20 cellular contexts compared by ENCODE assay signal in the genomic region with DNA sequence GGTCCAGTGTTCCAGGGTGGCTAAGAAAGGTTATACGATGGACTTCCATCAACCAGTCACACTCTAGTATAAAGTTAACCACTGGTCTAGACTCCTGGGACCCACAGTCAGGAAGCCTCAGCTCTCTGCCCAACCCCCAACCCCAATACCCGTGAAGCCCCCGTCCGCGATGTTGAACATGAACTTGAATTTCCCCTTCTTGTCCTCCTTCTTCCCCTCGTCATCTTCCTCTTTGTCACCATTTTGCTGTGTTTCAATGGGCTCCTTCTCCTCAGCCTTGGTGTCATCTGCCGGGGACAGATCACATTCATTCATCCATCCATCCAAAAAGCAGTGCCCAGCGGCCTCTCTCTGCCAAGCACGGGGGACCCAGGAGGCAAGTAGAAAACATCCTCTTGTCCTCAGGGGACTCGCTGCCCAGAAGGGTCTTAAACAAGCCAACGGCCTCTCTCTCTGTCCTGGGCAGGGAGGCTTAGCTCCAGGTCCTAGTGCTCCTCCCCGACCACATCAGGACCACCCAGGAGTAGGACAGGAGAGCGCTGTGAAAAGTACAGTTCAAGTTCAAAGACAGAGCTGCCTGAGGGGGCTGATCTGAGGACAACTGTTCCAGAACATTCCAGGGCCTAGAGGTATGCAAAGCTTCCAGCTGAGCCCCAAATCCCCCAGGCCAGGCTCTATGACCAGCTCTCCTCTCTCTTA.
DNase-seq lines count a peak whose midpoint lies in the region; ATAC-seq, FAIRE-seq and TF ChIP-seq lines count a peak whose summit lies in the region.
"Had no signal": no experiment of that assay in that cellular context is flagged by ENCODE, and none has a peak within 500 bp of the region (broad histone marks: within the 10 kb centered on the region; RNA-seq: fewer than 3 reads in every experiment).

No MANE protein-coding gene starts in this region.

- H3K9me3 ChIP-seq in left ventricle myocardium inferior (replicated peaks): peaks cover 23% of the 10 kb centered on the region
- H3K9me3 ChIP-seq in K562 (replicated peaks; ENCODE audit: control insufficient read depth, insufficient read depth, low read depth, low read length): no peaks in the 10 kb centered on the region
- H3K9me3 ChIP-seq in neuronal stem cell (replicated peaks in 1 of 2; ENCODE audit: control insufficient read depth in 2 of 2, insufficient read depth in 1 of 2, low read depth in 1 of 2, low read length in 2 of 2): peaks cover 0 to 7% of the 10 kb centered on the region in 2 donors
- H3K9me3 ChIP-seq: Caco-2 had no signal

- no peak overlapping the region for H3K27ac Mint-ChIP-seq in GM23338
- H3K27ac Mint-ChIP-seq: CD8-positive, alpha-beta T cell had no signal

- H3K27ac ChIP-seq in left ventricle myocardium inferior (replicated peaks) (no peak overlapping the region), GM23338 (ENCODE audit: low read depth) (no peak overlapping the region), K562 (ENCODE audit: extremely low read depth, low read depth, low read length) (no peak overlapping the region), neuronal stem cell (replicated peaks; ENCODE audit: low read length) (no peak overlapping the region)
- H3K27ac ChIP-seq: C4-2B had no signal

- H3K14ac ChIP-seq in neuronal stem cell (ENCODE audit: low read length): no peak overlapping the region

- H3K4me1 Mint-ChIP-seq in GM23338: no peaks in the 10 kb centered on the region

- intact Hi-C loops in Right ventricle myocardium inferior (cut with DNase I) (no loop called here), left ventricle myocardium inferior (cut with micrococcal nuclease) (no loop called here), K562 (cut with micrococcal nuclease) (no loop called here)

- no peaks in the 10 kb centered on the region for H3K79me1 ChIP-seq in neuronal stem cell (ENCODE audit: low read depth, low read length)

- no peak overlapping the region for H2BK15ac ChIP-seq in neuronal stem cell (ENCODE audit: low read length)

- peaks cover 9% of the 10 kb centered on the region for H3K27me3 Mint-ChIP-seq in GM23338 (ENCODE audit: insufficient read depth, low read depth, poor library complexity)

- no peak overlapping the region for H3K18ac ChIP-seq in neuronal stem cell (ENCODE audit: low read length)

- no peak overlapping the region for H2BK120ac ChIP-seq in neuronal stem cell (ENCODE audit: low read depth, low read length)

- DNase-seq in Right ventricle myocardium inferior (ENCODE audit: missing footprints): peak; percentile 11
- no peak for DNase-seq in left ventricle myocardium inferior
- DNase-seq in GM23338 (ENCODE audit: low spot score): no peak
- DNase-seq in K562 (ENCODE audit: extremely low read depth in 1 of 4, low spot score in 3 of 4): no peak
- no peak for DNase-seq in neuronal stem cell (ENCODE audit: low spot score)
- no peak for DNase-seq in NCI-H2081 treated with DMSO at 0.1 percent for 48 hours (lab: John Stamatoyannopoulos, UW)
- no peak for DNase-seq in GM13976 (ENCODE audit: low spot score)
- no peak for DNase-seq in OCI-M2 (lab: John Stamatoyannopoulos, UW; ENCODE audit: unreplicated experiment)
- DNase-seq: Caco-2; CD8-positive, alpha-beta T cell; EL; GDM1; H7; Kasumi-1; NCI-H1436; NCI-H526; RPMI8226; SIG-M5 had no signal

- no peak overlapping the region for H2AFZ ChIP-seq in GM23338
- no peak overlapping the region for H2AFZ ChIP-seq in K562 (ENCODE audit: low read depth, low read length)
- no peak overlapping the region for H2AFZ ChIP-seq in neuronal stem cell (ENCODE audit: low read length)

- H2BK12ac ChIP-seq in neuronal stem cell (ENCODE audit: low read length): no peak overlapping the region

- POLR2A ChIA-PET in K562 (lab: Yijun Ruan, JAX): interaction anchor here (0.6 to 1.3 kb wide), 5 partner anchors 9 to 576 kb away, joined by 3 to 4 read pairs (median 3); no protein-coding TSS in a partner anchor

- no peaks in the 10 kb centered on the region for H3K9me1 ChIP-seq in K562 (ENCODE audit: control insufficient read depth, insufficient read depth, low read length)

- H4K8ac ChIP-seq in neuronal stem cell (ENCODE audit: low read depth, low read length): no peak overlapping the region

- H3K4me3 ChIP-seq in left ventricle myocardium inferior (no peak overlapping the region), GM23338 (no peak overlapping the region), K562 (no peak overlapping the region), neuronal stem cell (ENCODE audit: low read length in 2 of 2) (no peak overlapping the region)

- H3K9ac ChIP-seq in K562 (ENCODE audit: insufficient read depth in 1 of 2, low read depth in 2 of 2, low read length in 2 of 2): no peak overlapping the region; a peak in 1 of 4 replicates
- H3K9ac ChIP-seq in neuronal stem cell (ENCODE audit: low read depth, low read length, poor library complexity): peak overlapping the region; percentile 9

- WGBS in K562 (ENCODE audit: insufficient coverage, low coverage, missing lambda C conversion rate): 2% methylated on average over 13 of the region's 13 CpGs
- no CpG with 5 or more reads among the region's 13 CpGs for WGBS in neuronal stem cell (ENCODE audit: extremely low coverage in 2 of 2, insufficient read length in 2 of 2, insufficient replicate concordance in 1 of 2), 2 donors

- no peaks in the 10 kb centered on the region for H3K36me3 Mint-ChIP-seq in GM23338 (ENCODE audit: low read depth)
- H3K36me3 Mint-ChIP-seq: CD8-positive, alpha-beta T cell had no signal

- peak; percentile 75 for FAIRE-seq in K562 (lab: Jason Lieb, UNC)
- FAIRE-seq: GM12891 had no signal

- H4K91ac ChIP-seq in neuronal stem cell (ENCODE audit: low read depth, low read length, poor library complexity): no peak overlapping the region

- H4K20me1 ChIP-seq in GM23338 (replicated peaks; ENCODE audit: insufficient read depth): no peaks in the 10 kb centered on the region
- peaks cover 4% of the 10 kb centered on the region; the same call in 1 of the 2 replicates for H4K20me1 ChIP-seq in K562 (replicated peaks; ENCODE audit: control insufficient read depth, insufficient read depth, low read length)

- no peak overlapping the region for H2BK5ac ChIP-seq in neuronal stem cell (ENCODE audit: low read length)

- no peak for TF ChIP-seq EP300 in K562 (IDR thresholded peaks at IDR 0.05; ENCODE audit: low read length)

- H3K4me1 ChIP-seq in left ventricle myocardium inferior (no peaks in the 10 kb centered on the region), GM23338 (ENCODE audit: insufficient read depth) (no peaks in the 10 kb centered on the region), K562 (replicated peaks in 1 of 2; ENCODE audit: control insufficient read depth in 2 of 2, insufficient read depth in 2 of 2, low read length in 2 of 2) (peaks cover 0 to 13% of the 10 kb centered on the region in 2 experiments; a peak in 2 of 5 replicates), neuronal stem cell (ENCODE audit: control insufficient read depth in 2 of 2, insufficient read depth in 1 of 2, low read depth in 1 of 2, low read length in 2 of 2) (no peaks in the 10 kb centered on the region)
- H3K4me1 ChIP-seq: Caco-2 had no signal

- in situ Hi-C loops in K562 (cut with MboI): no loop called here
- in situ Hi-C loops in GM13976 (cut with MboI; ENCODE audit: low sequenced_read_pairs, unreplicated experiment): no loop called here

- TF ChIP-seq POLR2A in K562 (conservative IDR thresholded peaks at IDR 0.05): no peak

- no peaks in the 10 kb centered on the region for H3K9me2 ChIP-seq in GM23338 (ENCODE audit: insufficient read depth)

- H3K79me2 ChIP-seq in GM23338 (replicated peaks; ENCODE audit: insufficient read depth) (no peaks in the 10 kb centered on the region), K562 (ENCODE audit: control insufficient read depth, insufficient read depth, low read length) (no peaks in the 10 kb centered on the region)

- H3F3A ChIP-seq in GM23338 (replicated peaks; ENCODE audit: low read depth): no peaks in the 10 kb centered on the region

- TF ChIP-seq CTCF in left ventricle myocardium inferior (IDR thresholded peaks at IDR 0.05; ENCODE audit: borderline replicate concordance) (no peak), GM23338 (conservative IDR thresholded peaks at IDR 0.05; ENCODE audit: low read depth in 2 of 2) (no peak), K562 (IDR thresholded peaks at IDR 0.05 in 2 of 3, conservative IDR thresholded peaks at IDR 0.05 in 1 of 3; ENCODE audit: insufficient read depth in 2 of 3, low read depth in 1 of 3, low read length in 3 of 3) (no peak), GM13976 (IDR thresholded peaks at IDR 0.05; ENCODE audit: borderline replicate concordance, control extremely low read depth, extremely low read depth, insufficient read depth, missing control alignments) (no peak)

- no peak for ATAC-seq in Right ventricle myocardium inferior
- peak; percentile 27; the same call in 2 of the 3 replicates for ATAC-seq in GM23338
- no peak for ATAC-seq in K562
- ATAC-seq: CD8-positive, alpha-beta T cell had no signal

- H3K4me3 Mint-ChIP-seq in GM23338: no peak overlapping the region
- H3K4me3 Mint-ChIP-seq: CD8-positive, alpha-beta T cell had no signal

- H3K27me3 ChIP-seq in left ventricle myocardium inferior (ENCODE audit: low read depth): peaks cover 55% of the 10 kb centered on the region
- H3K27me3 ChIP-seq in GM23338 (ENCODE audit: insufficient read depth): no peaks in the 10 kb centered on the region
- peaks cover 37 to 51% of the 10 kb centered on the region in 2 experiments for H3K27me3 ChIP-seq in K562 (ENCODE audit: control insufficient read depth in 2 of 2, insufficient read depth in 2 of 2, low read length in 2 of 2)
- peaks cover 0 to 7% (median 0%) of the 10 kb centered on the region in 3 experiments for H3K27me3 ChIP-seq in neuronal stem cell (ENCODE audit: control insufficient read depth in 3 of 3, insufficient read depth in 3 of 3, low read depth in 1 of 3, low read length in 3 of 3)

- no peak overlapping the region for H3K23ac ChIP-seq in neuronal stem cell (ENCODE audit: low read depth, low read length, poor library complexity)

- TF ChIP-seq RAD21 in K562 (CRISPR knock-in tag; conservative IDR thresholded peaks at IDR 0.05 in 1 of 2, IDR thresholded peaks at IDR 0.05 in 1 of 2): no peak

- peaks cover 6% of the 10 kb centered on the region; the same call in 1 of the 3 replicates for H3K9me3 Mint-ChIP-seq in GM23338

- H3K4me2 ChIP-seq in GM23338 (no peak overlapping the region), K562 (ENCODE audit: insufficient read depth, low read length) (no peak overlapping the region), neuronal stem cell (ENCODE audit: insufficient read depth, low read length, poor library complexity, severe bottlenecking) (no peak overlapping the region)

- H2AK5ac ChIP-seq in neuronal stem cell (ENCODE audit: low read depth, low read length): peak overlapping the region; percentile 5

- BruUV-seq in K562 (replicated peaks; lab: Mats Ljungman, UMichigan): no TSS peak

- CTCF ChIA-PET in K562 (lab: Yijun Ruan, JAX; ENCODE audit: low intra/inter-chr PET ratio): no interaction called here

- H3K36me3 ChIP-seq in left ventricle myocardium inferior (no peaks in the 10 kb centered on the region), GM23338 (ENCODE audit: insufficient read depth) (no peaks in the 10 kb centered on the region), K562 (ENCODE audit: control insufficient read depth, insufficient read depth, low read length) (no peaks in the 10 kb centered on the region), neuronal stem cell (replicated peaks in 1 of 2; ENCODE audit: control insufficient read depth in 2 of 2, insufficient read depth in 2 of 2, low read length in 2 of 2) (no peaks in the 10 kb centered on the region)

- H3K4ac ChIP-seq in neuronal stem cell (ENCODE audit: low read length): no peak overlapping the region
